Comparison of ENCODE assay signal across 11 cellular contexts in the genomic region with DNA sequence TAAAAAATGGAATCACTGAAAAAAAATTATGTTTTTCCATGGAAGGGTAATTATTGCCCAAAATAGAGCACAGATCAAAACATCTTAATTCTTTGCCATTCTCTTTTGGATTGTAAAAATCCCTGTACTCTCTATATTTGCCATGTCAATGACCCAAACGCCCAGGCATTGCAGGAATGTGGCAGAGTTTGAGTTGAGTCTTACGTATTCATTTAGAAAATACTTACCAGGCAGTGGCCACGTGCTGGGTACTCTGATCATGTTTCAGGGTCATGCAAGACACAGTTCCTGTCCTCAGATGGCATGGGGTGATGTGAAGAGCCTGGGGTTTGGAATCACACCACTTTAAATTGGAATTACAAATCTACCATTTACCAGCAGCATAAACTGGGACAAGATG.
DNase-seq lines count a peak whose midpoint lies in the region; ATAC-seq lines count a peak whose summit lies in the region.
"Had no signal": no experiment of that assay in that cellular context is flagged by ENCODE, and none has a peak within 500 bp of the region (broad histone marks: within the 10 kb centered on the region; RNA-seq: fewer than 3 reads in every experiment).

No MANE protein-coding gene starts in this region.

- H3K4me3 ChIP-seq in ectodermal cell (ENCODE audit: insufficient read depth, low read depth, low read length), result no peak overlapping the region
- H3K4me3 ChIP-seq in mesendoderm (ENCODE audit: low read length), result no peak overlapping the region
- H3K4me3 ChIP-seq: transverse colon had no signal

- H2BK15ac ChIP-seq in mesendoderm (replicated peaks; ENCODE audit: low read depth), result peak overlapping the region; percentile 76

- 25 to 28% methylated on average over 3 of the region's 3 CpGs for WGBS in ectodermal cell, 2 experiments
- WGBS in mesendoderm (ENCODE audit: extremely low coverage, insufficient coverage, low lambda C conversion rate), result no CpG with 5 or more reads among the region's 3 CpGs

- H2BK5ac ChIP-seq in mesendoderm (ENCODE audit: low read length), result peak overlapping the region; percentile 99

- H3K27me3 ChIP-seq in ectodermal cell (ENCODE audit: control insufficient read depth, insufficient read depth, low read length, poor library complexity, severe bottlenecking) (no peaks in the 10 kb centered on the region), mesendoderm (ENCODE audit: insufficient read depth, low read length, poor library complexity) (no peaks in the 10 kb centered on the region)

- no peaks in the 10 kb centered on the region for H3K9me3 ChIP-seq in ectodermal cell (ENCODE audit: control insufficient read depth, low read length)
- H3K9me3 ChIP-seq: transverse colon had no signal

- H2AK5ac ChIP-seq in mesendoderm (ENCODE audit: low read length), result peak overlapping the region; percentile 5

- H3K9ac ChIP-seq in mesendoderm (ENCODE audit: low read length), result peak overlapping the region; percentile 25

- H3K27ac ChIP-seq in ectodermal cell (ENCODE audit: insufficient read depth, low read depth, low read length, poor library complexity, severe bottlenecking), result peak overlapping the region; percentile 56
- H3K27ac ChIP-seq in mesendoderm (ENCODE audit: low read depth, low read length), result peak overlapping the region; percentile 82
- H3K27ac ChIP-seq: transverse colon had no signal

- peak overlapping the region; percentile 82 for H3K18ac ChIP-seq in mesendoderm (ENCODE audit: low read length)

- no peak overlapping the region for H4K5ac ChIP-seq in mesendoderm (ENCODE audit: low read length)

- peak overlapping the region; percentile 81 for H3K56ac ChIP-seq in mesendoderm (ENCODE audit: low read length)

- H3K4me1 ChIP-seq in ectodermal cell (ENCODE audit: control insufficient read depth, insufficient read depth, low read length) (peaks cover 41% of the 10 kb centered on the region), mesendoderm (ENCODE audit: control insufficient read depth, low read depth, low read length) (peaks cover 16% of the 10 kb centered on the region)
- H3K4me1 ChIP-seq: transverse colon had no signal

- peak overlapping the region; percentile 41 for H3K4ac ChIP-seq in mesendoderm (ENCODE audit: low read depth, low read length)

- peak overlapping the region; percentile 90 for H2BK120ac ChIP-seq in mesendoderm (ENCODE audit: low read depth, low read length)

- no peak overlapping the region for H4K8ac ChIP-seq in mesendoderm (ENCODE audit: low read depth, low read length)

- no peaks in the 10 kb centered on the region for H3K79me2 ChIP-seq in mesendoderm (ENCODE audit: control insufficient read depth, insufficient read depth, low read length)

- no peak overlapping the region for H3K23ac ChIP-seq in mesendoderm (ENCODE audit: low read length)

- H3K79me1 ChIP-seq in mesendoderm (ENCODE audit: low read length), result no peaks in the 10 kb centered on the region

- H3K36me3 ChIP-seq in ectodermal cell (ENCODE audit: control insufficient read depth, insufficient read depth, low read length) (no peaks in the 10 kb centered on the region), mesendoderm (ENCODE audit: control insufficient read depth, insufficient read depth, low read length) (no peaks in the 10 kb centered on the region)
- H3K36me3 ChIP-seq: transverse colon had no signal

- H3K4me2 ChIP-seq in mesendoderm (ENCODE audit: low read length), result no peak overlapping the region

- peak; percentile 34 for DNase-seq in AG20443 (ENCODE audit: low spot score)
- DNase-seq in LHCN-M2 (ENCODE audit: low read depth), result peak; percentile 44
- DNase-seq in mesendoderm, result peak; percentile 94
- no peak for DNase-seq in retina
- no peak for DNase-seq in NCI-H526 treated with DMSO at 0.1 percent for 48 hours (lab: John Stamatoyannopoulos, UW)
- DNase-seq: activated B cell treated with CpG ODN at 0.5 μM for 24 hours, NCI-H2029, transverse colon had no signal

- no peak for ATAC-seq in GM21515 (IDR thresholded peaks at IDR 0.05; ENCODE audit: unreplicated experiment)
- ATAC-seq in GM19351 (IDR thresholded peaks at IDR 0.05; ENCODE audit: unreplicated experiment), result no peak

Comparison
In these comparisons a context has a peak if more than half of its experiments do, and no peak if none do; other contexts are left out.
1. DNase-seq: peak in AG20443 (single experiment), LHCN-M2 (single experiment) and mesendoderm (single experiment); none in retina (single experiment) and NCI-H526 treated with DMSO at 0.1 percent for 48 hours (single experiment).